2 cellular contexts compared by ENCODE assay signal in the genomic region with DNA sequence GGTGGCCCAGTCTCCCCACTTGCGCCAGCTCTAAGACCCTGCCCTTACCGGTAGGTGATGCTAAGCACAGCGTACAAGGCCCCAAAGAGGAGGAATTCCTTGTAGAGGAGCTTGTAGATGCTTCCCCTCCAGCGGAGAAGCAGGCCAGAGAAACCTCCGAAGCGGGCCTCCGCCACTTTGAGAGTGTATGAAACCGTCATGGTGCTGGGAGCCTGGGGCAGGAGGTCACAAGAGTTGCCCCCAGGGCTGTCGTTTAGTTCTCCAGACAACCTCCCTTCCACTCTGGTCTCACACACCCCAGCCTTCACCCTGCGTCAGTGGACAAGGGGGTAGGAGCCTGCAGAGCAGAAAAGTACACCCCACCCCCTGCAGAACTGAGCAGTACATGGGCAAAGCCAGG.
A peak's percentile ranks its signal among the peaks of the same experiment; 100 is the strongest.
TF ChIP-seq lines count a peak whose summit lies in the region.

No MANE protein-coding gene starts in this region.

TF ChIP-seq in HEK293, 187 proteins besides CTCF, POLR2A, EP300 and RAD21:
- TF ChIP-seq, protein P1, sequence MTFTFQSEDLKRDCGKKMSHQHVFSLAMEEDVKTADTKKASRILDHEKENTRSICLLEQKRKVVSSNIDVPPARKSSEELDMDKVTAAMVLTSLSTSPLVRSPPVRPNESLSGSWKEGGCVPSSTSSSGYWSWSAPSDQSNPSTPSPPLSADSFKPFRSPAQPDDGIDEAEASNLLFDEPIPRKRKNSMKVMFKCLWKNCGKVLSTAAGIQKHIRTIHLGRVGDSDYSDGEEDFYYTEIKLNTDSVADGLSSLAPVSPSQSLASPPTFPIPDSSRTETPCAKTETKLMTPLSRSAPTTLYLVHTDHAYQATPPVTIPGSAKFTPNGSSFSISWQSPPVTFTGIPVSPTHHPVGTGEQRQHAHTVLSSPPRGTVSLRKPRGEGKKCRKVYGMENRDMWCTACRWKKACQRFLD (tag by site-specific recombination; IDR thresholded peaks at IDR 0.05) = no peak
- TF ChIP-seq, protein P2, sequence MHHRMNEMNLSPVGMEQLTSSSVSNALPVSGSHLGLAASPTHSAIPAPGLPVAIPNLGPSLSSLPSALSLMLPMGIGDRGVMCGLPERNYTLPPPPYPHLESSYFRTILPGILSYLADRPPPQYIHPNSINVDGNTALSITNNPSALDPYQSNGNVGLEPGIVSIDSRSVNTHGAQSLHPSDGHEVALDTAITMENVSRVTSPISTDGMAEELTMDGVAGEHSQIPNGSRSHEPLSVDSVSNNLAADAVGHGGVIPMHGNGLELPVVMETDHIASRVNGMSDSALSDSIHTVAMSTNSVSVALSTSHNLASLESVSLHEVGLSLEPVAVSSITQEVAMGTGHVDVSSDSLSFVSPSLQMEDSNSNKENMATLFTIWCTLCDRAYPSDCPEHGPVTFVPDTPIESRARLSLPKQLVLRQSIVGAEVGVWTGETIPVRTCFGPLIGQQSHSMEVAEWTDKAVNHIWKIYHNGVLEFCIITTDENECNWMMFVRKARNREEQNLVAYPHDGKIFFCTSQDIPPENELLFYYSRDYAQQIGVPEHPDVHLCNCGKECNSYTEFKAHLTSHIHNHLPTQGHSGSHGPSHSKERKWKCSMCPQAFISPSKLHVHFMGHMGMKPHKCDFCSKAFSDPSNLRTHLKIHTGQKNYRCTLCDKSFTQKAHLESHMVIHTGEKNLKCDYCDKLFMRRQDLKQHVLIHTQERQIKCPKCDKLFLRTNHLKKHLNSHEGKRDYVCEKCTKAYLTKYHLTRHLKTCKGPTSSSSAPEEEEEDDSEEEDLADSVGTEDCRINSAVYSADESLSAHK (tag by site-specific recombination; IDR thresholded peaks at IDR 0.05) = peak; percentile 73
- TF ChIP-seq ZBTB48 (tag by site-specific recombination; IDR thresholded peaks at IDR 0.05) = no peak
- no peak for TF ChIP-seq WT1 (tag by site-specific recombination; IDR thresholded peaks at IDR 0.05)
- no peak for TF ChIP-seq IKZF3 (tag by site-specific recombination; IDR thresholded peaks at IDR 0.05)
- TF ChIP-seq, protein P3, sequence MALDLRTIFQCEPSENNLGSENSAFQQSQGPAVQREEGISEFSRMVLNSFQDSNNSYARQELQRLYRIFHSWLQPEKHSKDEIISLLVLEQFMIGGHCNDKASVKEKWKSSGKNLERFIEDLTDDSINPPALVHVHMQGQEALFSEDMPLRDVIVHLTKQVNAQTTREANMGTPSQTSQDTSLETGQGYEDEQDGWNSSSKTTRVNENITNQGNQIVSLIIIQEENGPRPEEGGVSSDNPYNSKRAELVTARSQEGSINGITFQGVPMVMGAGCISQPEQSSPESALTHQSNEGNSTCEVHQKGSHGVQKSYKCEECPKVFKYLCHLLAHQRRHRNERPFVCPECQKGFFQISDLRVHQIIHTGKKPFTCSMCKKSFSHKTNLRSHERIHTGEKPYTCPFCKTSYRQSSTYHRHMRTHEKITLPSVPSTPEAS (tag by site-specific recombination; IDR thresholded peaks at IDR 0.05) = no peak
- TF ChIP-seq ZNF548 (tag by site-specific recombination; IDR thresholded peaks at IDR 0.05) = no peak

TF ChIP-seq in H1, 55 proteins besides CTCF, POLR2A, EP300 and RAD21:
- no peak for TF ChIP-seq TBP (IDR thresholded peaks at IDR 0.05; ENCODE audit: low read depth, low read length)
- no peak for TF ChIP-seq BACH1 (IDR thresholded peaks at IDR 0.05; ENCODE audit: low read length)
- TF ChIP-seq RNF2 (IDR thresholded peaks at IDR 0.05; ENCODE audit: borderline replicate concordance, low read depth, low read length, missing control alignments, poor library complexity, severe bottlenecking) = no peak
- TF ChIP-seq BCL11A (IDR thresholded peaks at IDR 0.05; ENCODE audit: low read depth in 2 of 2, low read length in 2 of 2) = no peak
